ENCODE assay signal across 8 cellular contexts in genomic region chr15:78077053-78077859, GRCh38. TPM values are rescaled to one million over a fixed set of nuclear protein-coding genes. Genes with fewer than 3 reads are reported as not detected.
DNase-seq lines count a peak whose midpoint lies in the region; ATAC-seq and TF ChIP-seq lines count a peak whose summit lies in the region.

TSS of gene TBC1D2B (minus strand) at chr15:78077711. CDS start at chr15:78077652, 59 bp downstream.

- DNase-seq in CD14-positive monocyte (ENCODE audit: low spot score) (no peak), SJSA1 (ENCODE audit: low read depth in 1 of 2, low spot score in 2 of 2) (peak; percentile 57 to 63), glomerular endothelial cell (ENCODE audit: extremely low read depth, low read depth, low spot score) (no peak), osteoblast (ENCODE audit: insufficient read length, low spot score, missing footprints) (peak; percentile 92), tibial artery (peak; percentile 55 to 83)
- peak; percentile 74 for DNase-seq in activated naive CD4-positive, alpha-beta T cell treated with anti-CD3 and anti-CD28 coated beads for 36 hours

- H3K79me2 ChIP-seq in osteoblast (ENCODE audit: insufficient read depth, low read length), result peaks cover 41% of the 10 kb centered on the region

- no peak for TF ChIP-seq CTCF in CD14-positive monocyte (IDR thresholded peaks at IDR 0.05)
- TF ChIP-seq CTCF in osteoblast (IDR thresholded peaks at IDR 0.05; ENCODE audit: extremely low read depth, low read depth, low read length), result no peak
- TF ChIP-seq CTCF in tibial artery (IDR thresholded peaks at IDR 0.05), result no peak

- CTCF ChIA-PET in activated naive CD4-positive, alpha-beta T cell treated with anti-CD3 and anti-CD28 coated beads for 36 hours (lab: Charles Lee), result interaction anchor here (0.9 to 1.6 kb wide), 3 partner anchors 9 to 35 kb away, joined by 3 to 6 read pairs (median 3); no protein-coding TSS in a partner anchor

- peak within 1 kb of the TSS; percentile 91 to 99 for H3K4me3 Mint-ChIP-seq in CD14-positive monocyte
- peak within 1 kb of the TSS; percentile 100 for H3K4me3 Mint-ChIP-seq in activated naive CD4-positive, alpha-beta T cell treated with anti-CD3 and anti-CD28 coated beads for 36 hours

- peaks cover 7 to 8% of the 10 kb centered on the region in 2 donors for H3K36me3 Mint-ChIP-seq in CD14-positive monocyte
- peaks cover 5% of the 10 kb centered on the region for H3K36me3 Mint-ChIP-seq in activated naive CD4-positive, alpha-beta T cell treated with anti-CD3 and anti-CD28 coated beads for 36 hours (ENCODE audit: low read depth)

- H3K4me3 ChIP-seq in SJSA1 (peak within 1 kb of the TSS; percentile 97), osteoblast (ENCODE audit: insufficient read depth, low read length) (peak within 1 kb of the TSS; percentile 95), tibial artery (peak within 1 kb of the TSS; percentile 67 to 97)

- H3K27ac Mint-ChIP-seq in CD14-positive monocyte, result peak within 1 kb of the TSS; percentile 77 to 90 (median 89)
- H3K27ac Mint-ChIP-seq in activated naive CD4-positive, alpha-beta T cell treated with anti-CD3 and anti-CD28 coated beads for 36 hours, result peak within 1 kb of the TSS; percentile 95

- ATAC-seq in GM19395 (IDR thresholded peaks at IDR 0.05; ENCODE audit: unreplicated experiment), result peak; percentile 74
- peak; percentile 70 for ATAC-seq in HG03571 (IDR thresholded peaks at IDR 0.05; ENCODE audit: unreplicated experiment)

- H3K9me3 Mint-ChIP-seq in CD14-positive monocyte, result peaks cover 0 to 2% (median 0%) of the 10 kb centered on the region in 7 donors
- H3K9me3 Mint-ChIP-seq in activated naive CD4-positive, alpha-beta T cell treated with anti-CD3 and anti-CD28 coated beads for 36 hours, result no peaks in the 10 kb centered on the region

- intact Hi-C loops in CD14-positive monocyte (cut with micrococcal nuclease), result no loop called here
- intact Hi-C loops in activated naive CD4-positive, alpha-beta T cell treated with anti-CD3 and anti-CD28 coated beads for 36 hours (cut with micrococcal nuclease), result loop anchor here (2.0 to 10.0 kb wide), 2 partner anchors 26 to 1082 kb away; partner anchors contain the start of gene PSTPIP1
- intact Hi-C loops in tibial artery (cut with DNase I; ENCODE audit: low total_unique reads), result loop anchor here (5.0 kb wide), 1 partner anchor 85 kb away; no protein-coding TSS in a partner anchor

- H3K9me3 ChIP-seq in SJSA1 (replicated peaks) (0 out of 2 replicates have a peak, but pooled peaks cover 2% of the 10 kb centered on the region), osteoblast (ENCODE audit: low read depth, low read length) (no peaks in the 10 kb centered on the region), tibial artery (no peaks in the 10 kb centered on the region)

- H2AFZ ChIP-seq in osteoblast (ENCODE audit: low read length), result peak within 1 kb of the TSS; percentile 84

- no peaks in the 10 kb centered on the region for H4K20me1 ChIP-seq in osteoblast (ENCODE audit: insufficient read depth, low read length)

- H3K27ac ChIP-seq in SJSA1, result peak within 1 kb of the TSS; percentile 57
- H3K27ac ChIP-seq in osteoblast (ENCODE audit: low read depth, low read length), result peak within 1 kb of the TSS; percentile 99
- peak within 1 kb of the TSS; percentile 82 to 95 for H3K27ac ChIP-seq in tibial artery

- peaks cover 46% of the 10 kb centered on the region for H3K4me1 Mint-ChIP-seq in CD14-positive monocyte
- H3K4me1 Mint-ChIP-seq in activated naive CD4-positive, alpha-beta T cell treated with anti-CD3 and anti-CD28 coated beads for 36 hours (ENCODE audit: low read depth), result peaks cover 39% of the 10 kb centered on the region

- H3K27me3 Mint-ChIP-seq in CD14-positive monocyte (ENCODE audit: low read depth in 3 of 3), result no peaks in the 10 kb centered on the region
- H3K27me3 Mint-ChIP-seq in activated naive CD4-positive, alpha-beta T cell treated with anti-CD3 and anti-CD28 coated beads for 36 hours (ENCODE audit: low read depth), result no peaks in the 10 kb centered on the region

- no peaks in the 10 kb centered on the region for H3K27me3 ChIP-seq in SJSA1 (replicated peaks)
- no peaks in the 10 kb centered on the region for H3K27me3 ChIP-seq in osteoblast (ENCODE audit: insufficient read depth, low read length)
- no peaks in the 10 kb centered on the region for H3K27me3 ChIP-seq in tibial artery

- H3K36me3 ChIP-seq in SJSA1, result peaks cover 19% of the 10 kb centered on the region
- H3K36me3 ChIP-seq in osteoblast (ENCODE audit: insufficient read depth, low read length), result no peaks in the 10 kb centered on the region
- H3K36me3 ChIP-seq in tibial artery, result no peaks in the 10 kb centered on the region

- peak within 1 kb of the TSS; percentile 88 for H3K4me2 ChIP-seq in osteoblast (ENCODE audit: insufficient read depth, low read length)

- H3K4me1 ChIP-seq in SJSA1 (replicated peaks), result peaks cover 57% of the 10 kb centered on the region
- H3K4me1 ChIP-seq in osteoblast (ENCODE audit: insufficient read depth, low read length), result peaks cover 29% of the 10 kb centered on the region
- H3K4me1 ChIP-seq in tibial artery, result peaks cover 0 to 50% (median 35%) of the 10 kb centered on the region in 4 donors

RNA-seq across cellular contexts. Expression of gene TBC1D2B, which starts in this region (rescaled TPM):
- polyA plus RNA-seq in CD14-positive monocyte, result 1 to 10 TPM; 5.9 to 6.2 TPM
- total RNA-seq in SJSA1 (2014; rRNA removed; shearing (Covaris generic)), result 27.5 and 28.2 TPM in 2 replicates
- total RNA-seq in activated naive CD4-positive, alpha-beta T cell treated with anti-CD3 and anti-CD28 coated beads for 36 hours, result 10 to 100 TPM; 57.1 to 60.3 TPM
- 30.7 and 41.5 TPM in 2 replicates for total RNA-seq in glomerular endothelial cell
- total RNA-seq in osteoblast, result 57.8 and 58.3 TPM in 2 replicates

Comparison
In these comparisons a context has a peak if more than half of its experiments do, and no peak if none do; other contexts are left out.
1. DNase-seq: peak in SJSA1 (2 of 2), activated naive CD4-positive, alpha-beta T cell treated with anti-CD3 and anti-CD28 coated beads for 36 hours (single experiment), osteoblast (single experiment) and tibial artery (2 of 2); none in CD14-positive monocyte (single experiment) and glomerular endothelial cell (single experiment).
2. intact Hi-C loops: an anchor here in activated naive CD4-positive, alpha-beta T cell treated with anti-CD3 and anti-CD28 coated beads for 36 hours (2.0 to 10.0 kb wide) and tibial artery (5.0 kb wide); none called in CD14-positive monocyte.
3. Peak in every context shown above with its lines, with median percentiles within 50 percentile points of each other: H3K27ac ChIP-seq and H3K4me3 ChIP-seq.